In the genomic region with DNA sequence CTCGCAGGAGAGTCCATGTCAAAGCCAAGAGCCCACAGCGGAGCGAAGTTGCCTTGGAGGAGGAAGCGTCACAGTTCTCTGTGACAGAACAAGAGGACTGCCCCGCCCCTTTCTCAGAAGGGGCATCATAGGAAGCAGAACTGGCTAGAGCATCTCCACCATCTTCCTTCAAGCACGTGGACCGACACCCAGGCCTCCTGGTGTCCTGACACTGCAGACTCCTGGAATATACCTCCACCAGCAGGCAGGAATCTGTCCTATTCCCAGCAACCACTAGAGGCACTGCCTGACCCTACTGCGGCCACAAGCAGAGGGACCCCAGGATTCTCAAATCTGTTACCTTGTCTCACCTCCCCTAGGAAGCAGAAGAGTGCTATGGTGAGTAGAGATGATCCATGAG, we compare ENCODE assay signal across 11 cellular contexts. TPM values are rescaled to one million over a fixed set of nuclear protein-coding genes. Genes with fewer than 3 reads are reported as not detected.
DNase-seq lines count a peak whose midpoint lies in the region; ATAC-seq, FAIRE-seq and TF ChIP-seq lines count a peak whose summit lies in the region.
"Had no signal": no experiment of that assay in that cellular context is flagged by ENCODE, and none has a peak within 500 bp of the region (broad histone marks: within the 10 kb centered on the region; RNA-seq: fewer than 3 reads in every experiment).

No MANE protein-coding gene starts in this region.

- TF ChIP-seq POLR2A in HCT116 (IDR thresholded peaks at IDR 0.05; ENCODE audit: borderline replicate concordance, extremely low read depth, insufficient read depth, insufficient read length), result no peak

- H3K27me3 ChIP-seq in BE2C (no peaks in the 10 kb centered on the region; the same call in 1 of the 2 replicates), HCT116 (ENCODE audit: insufficient read depth, low read length) (no peaks in the 10 kb centered on the region)
- H3K27me3 ChIP-seq: SJCRH30 had no signal

- H3K9me3 ChIP-seq in BE2C (no peaks in the 10 kb centered on the region), HCT116 (ENCODE audit: control insufficient read depth in 1 of 2, insufficient read depth in 1 of 2, low read depth in 1 of 2, low read length in 2 of 2) (no peaks in the 10 kb centered on the region)
- H3K9me3 ChIP-seq: SJCRH30 had no signal

- CTCF ChIA-PET in HCT116 (lab: Charles Lee), result interaction anchor here (4.3 kb wide), 1 partner anchor 142 kb away, joined by 29 read pairs; no protein-coding TSS in a partner anchor

- H3K4me1 ChIP-seq in BE2C (no peaks in the 10 kb centered on the region), HCT116 (ENCODE audit: control insufficient read depth in 1 of 2, insufficient read depth in 2 of 2, low read length in 2 of 2) (peaks cover 0 to 7% of the 10 kb centered on the region in 2 experiments; a peak in 2 of 4 replicates)
- H3K4me1 ChIP-seq: SJCRH30 had no signal

- H3K36me3 ChIP-seq in BE2C (no peaks in the 10 kb centered on the region), HCT116 (ENCODE audit: control insufficient read depth in 1 of 2, insufficient read depth in 2 of 2, low read length in 2 of 2) (no peaks in the 10 kb centered on the region)
- H3K36me3 ChIP-seq: SJCRH30 had no signal

- POLR2A ChIA-PET in HCT116 (lab: Charles Lee), result no interaction called here

- no peak overlapping the region for H3K9ac ChIP-seq in HCT116 (ENCODE audit: low read length)

- no peak overlapping the region for H3K4me3 ChIP-seq in BE2C (ENCODE audit: low read depth, low read length)
- H3K4me3 ChIP-seq in HCT116 (replicated peaks in 1 of 2; ENCODE audit: low read depth in 1 of 2, low read length in 2 of 2), result no peak overlapping the region
- no peak overlapping the region for H3K4me3 ChIP-seq in WI38 (ENCODE audit: low read depth, low read length)
- H3K4me3 ChIP-seq: SJCRH30 had no signal

- DNase-seq in BE2C (peak; percentile 36), HCT116 (ENCODE audit: low read depth, low spot score) (peak; percentile 35), kidney tubule cell (ENCODE audit: low spot score) (peak; percentile 38), NCI-H1930 (lab: John Stamatoyannopoulos, UW) (no peak), retina (no peak), HTR-8/SVneo (ENCODE audit: insufficient read length, low spot score) (no peak)
- DNase-seq: activated naive CD4-positive, alpha-beta T cell treated with anti-CD3 and anti-CD28 coated beads for 36 hours had no signal

- peak; percentile 68 for TF ChIP-seq CTCF in BE2C (IDR thresholded peaks at IDR 0.05; ENCODE audit: low read depth, low read length)
- TF ChIP-seq CTCF in HCT116 (IDR thresholded peaks at IDR 0.05 in 2 of 3, conservative IDR thresholded peaks at IDR 0.05 in 1 of 3; ENCODE audit: borderline replicate concordance in 1 of 3, insufficient read depth in 1 of 3, low read depth in 2 of 3, low read length in 2 of 3), result peak; percentile 58 to 71 (median 71); a peak in 5 of 6 replicates
- TF ChIP-seq CTCF in WI38 (IDR thresholded peaks at IDR 0.05; ENCODE audit: low read depth, low read length), result peak; percentile 51; the same call in 1 of the 2 replicates

- no peak for FAIRE-seq in HTR-8/SVneo (lab: Jason Lieb, UNC)
- FAIRE-seq: islet of Langerhans had no signal

- TF ChIP-seq RAD21 in HCT116 (IDR thresholded peaks at IDR 0.05; ENCODE audit: low read depth), result peak; percentile 48

- no peaks in the 10 kb centered on the region for H4K20me1 ChIP-seq in HCT116 (ENCODE audit: insufficient read depth)

- no TSS peak for BruUV-seq in HCT116 (replicated peaks; lab: Mats Ljungman, UMichigan)

- no peak overlapping the region for H3K27ac ChIP-seq in HCT116 (ENCODE audit: low read depth, low read length)
- H3K27ac ChIP-seq: SJCRH30 had no signal

- ATAC-seq in HCT116 (peak; percentile 86), HG03521 (IDR thresholded peaks at IDR 0.05; ENCODE audit: unreplicated experiment) (no peak)

- H3K4me2 ChIP-seq in HCT116 (ENCODE audit: low read length), result no peak overlapping the region

- no peaks in the 10 kb centered on the region for H3K79me2 ChIP-seq in HCT116 (ENCODE audit: insufficient read depth, low read length)

- RAD21 ChIA-PET in HCT116 (lab: Charles Lee; ENCODE audit: low non-redundant PET in 1 of 2, low total read pairs in 2 of 2, uncharacterized antibody in 2 of 2, unreplicated experiment in 2 of 2), result no interaction called here

- no peak overlapping the region for H2AFZ ChIP-seq in HCT116 (ENCODE audit: low read depth, low read length, poor library complexity, severe bottlenecking)

- H3K9me2 ChIP-seq in HCT116 (ENCODE audit: insufficient read depth), result no peaks in the 10 kb centered on the region

- intact Hi-C loops in HCT116 (cut with micrococcal nuclease), result no loop called here

TF ChIP-seq in HCT116, 20 proteins besides CTCF, POLR2A, EP300 and RAD21:
- TF ChIP-seq MAX (IDR thresholded peaks at IDR 0.05) (peak; percentile 35; the same call in 1 of the 2 replicates), SRF (IDR thresholded peaks at IDR 0.05; ENCODE audit: low read depth) (no peak)
TF ChIP-seq in HCT116: peak in this region for 1.

RNA-seq across cellular contexts. Expression of gene GPA33, which starts 37.8 kb away (rescaled TPM):
- not detected for polyA plus RNA-seq in BE2C (2012; ENCODE audit: insufficient read depth, insufficient read length, low read depth)
- 0.22 TPM for total RNA-seq in HCT116 (2021; ENCODE audit: unreplicated experiment)
- polyA plus RNA-seq in HCT116 (2012), result 0.11 and 0.25 TPM in 2 replicates

RNA-seq across cellular contexts. Expression of gene STYXL2, which starts 41.5 kb away (rescaled TPM):
- not detected for polyA plus RNA-seq in BE2C (2012; ENCODE audit: insufficient read depth, insufficient read length, low read depth)
- not detected for total RNA-seq in HCT116 (2021; ENCODE audit: unreplicated experiment)
- 0.01 TPM in 1 of 2 replicates, not detected in the other for polyA plus RNA-seq in HCT116 (2012)
- total RNA-seq: activated naive CD4-positive, alpha-beta T cell treated with anti-CD3 and anti-CD28 coated beads for 36 hours had no signal

Comparison
In these comparisons a context has a peak if more than half of its experiments do, and no peak if none do; other contexts are left out.
1. DNase-seq: peak in BE2C (single experiment), HCT116 (single experiment) and kidney tubule cell (single experiment); none in NCI-H1930 (0 of 2), retina (single experiment) and HTR-8/SVneo (single experiment).
2. Peak in every context shown above with its lines, with median percentiles within 50 percentile points of each other: CTCF ChIP-seq.